ENCODE assay signal across 1 cellular context in genomic region chr20:17590245-17590644, GRCh38.
TF ChIP-seq lines count a peak whose summit lies in the region.

No MANE protein-coding gene starts in this region.

TF ChIP-seq in GM23338, 12 proteins besides CTCF, POLR2A, EP300 and RAD21 (continued from another document):
- TF ChIP-seq, protein P1, sequence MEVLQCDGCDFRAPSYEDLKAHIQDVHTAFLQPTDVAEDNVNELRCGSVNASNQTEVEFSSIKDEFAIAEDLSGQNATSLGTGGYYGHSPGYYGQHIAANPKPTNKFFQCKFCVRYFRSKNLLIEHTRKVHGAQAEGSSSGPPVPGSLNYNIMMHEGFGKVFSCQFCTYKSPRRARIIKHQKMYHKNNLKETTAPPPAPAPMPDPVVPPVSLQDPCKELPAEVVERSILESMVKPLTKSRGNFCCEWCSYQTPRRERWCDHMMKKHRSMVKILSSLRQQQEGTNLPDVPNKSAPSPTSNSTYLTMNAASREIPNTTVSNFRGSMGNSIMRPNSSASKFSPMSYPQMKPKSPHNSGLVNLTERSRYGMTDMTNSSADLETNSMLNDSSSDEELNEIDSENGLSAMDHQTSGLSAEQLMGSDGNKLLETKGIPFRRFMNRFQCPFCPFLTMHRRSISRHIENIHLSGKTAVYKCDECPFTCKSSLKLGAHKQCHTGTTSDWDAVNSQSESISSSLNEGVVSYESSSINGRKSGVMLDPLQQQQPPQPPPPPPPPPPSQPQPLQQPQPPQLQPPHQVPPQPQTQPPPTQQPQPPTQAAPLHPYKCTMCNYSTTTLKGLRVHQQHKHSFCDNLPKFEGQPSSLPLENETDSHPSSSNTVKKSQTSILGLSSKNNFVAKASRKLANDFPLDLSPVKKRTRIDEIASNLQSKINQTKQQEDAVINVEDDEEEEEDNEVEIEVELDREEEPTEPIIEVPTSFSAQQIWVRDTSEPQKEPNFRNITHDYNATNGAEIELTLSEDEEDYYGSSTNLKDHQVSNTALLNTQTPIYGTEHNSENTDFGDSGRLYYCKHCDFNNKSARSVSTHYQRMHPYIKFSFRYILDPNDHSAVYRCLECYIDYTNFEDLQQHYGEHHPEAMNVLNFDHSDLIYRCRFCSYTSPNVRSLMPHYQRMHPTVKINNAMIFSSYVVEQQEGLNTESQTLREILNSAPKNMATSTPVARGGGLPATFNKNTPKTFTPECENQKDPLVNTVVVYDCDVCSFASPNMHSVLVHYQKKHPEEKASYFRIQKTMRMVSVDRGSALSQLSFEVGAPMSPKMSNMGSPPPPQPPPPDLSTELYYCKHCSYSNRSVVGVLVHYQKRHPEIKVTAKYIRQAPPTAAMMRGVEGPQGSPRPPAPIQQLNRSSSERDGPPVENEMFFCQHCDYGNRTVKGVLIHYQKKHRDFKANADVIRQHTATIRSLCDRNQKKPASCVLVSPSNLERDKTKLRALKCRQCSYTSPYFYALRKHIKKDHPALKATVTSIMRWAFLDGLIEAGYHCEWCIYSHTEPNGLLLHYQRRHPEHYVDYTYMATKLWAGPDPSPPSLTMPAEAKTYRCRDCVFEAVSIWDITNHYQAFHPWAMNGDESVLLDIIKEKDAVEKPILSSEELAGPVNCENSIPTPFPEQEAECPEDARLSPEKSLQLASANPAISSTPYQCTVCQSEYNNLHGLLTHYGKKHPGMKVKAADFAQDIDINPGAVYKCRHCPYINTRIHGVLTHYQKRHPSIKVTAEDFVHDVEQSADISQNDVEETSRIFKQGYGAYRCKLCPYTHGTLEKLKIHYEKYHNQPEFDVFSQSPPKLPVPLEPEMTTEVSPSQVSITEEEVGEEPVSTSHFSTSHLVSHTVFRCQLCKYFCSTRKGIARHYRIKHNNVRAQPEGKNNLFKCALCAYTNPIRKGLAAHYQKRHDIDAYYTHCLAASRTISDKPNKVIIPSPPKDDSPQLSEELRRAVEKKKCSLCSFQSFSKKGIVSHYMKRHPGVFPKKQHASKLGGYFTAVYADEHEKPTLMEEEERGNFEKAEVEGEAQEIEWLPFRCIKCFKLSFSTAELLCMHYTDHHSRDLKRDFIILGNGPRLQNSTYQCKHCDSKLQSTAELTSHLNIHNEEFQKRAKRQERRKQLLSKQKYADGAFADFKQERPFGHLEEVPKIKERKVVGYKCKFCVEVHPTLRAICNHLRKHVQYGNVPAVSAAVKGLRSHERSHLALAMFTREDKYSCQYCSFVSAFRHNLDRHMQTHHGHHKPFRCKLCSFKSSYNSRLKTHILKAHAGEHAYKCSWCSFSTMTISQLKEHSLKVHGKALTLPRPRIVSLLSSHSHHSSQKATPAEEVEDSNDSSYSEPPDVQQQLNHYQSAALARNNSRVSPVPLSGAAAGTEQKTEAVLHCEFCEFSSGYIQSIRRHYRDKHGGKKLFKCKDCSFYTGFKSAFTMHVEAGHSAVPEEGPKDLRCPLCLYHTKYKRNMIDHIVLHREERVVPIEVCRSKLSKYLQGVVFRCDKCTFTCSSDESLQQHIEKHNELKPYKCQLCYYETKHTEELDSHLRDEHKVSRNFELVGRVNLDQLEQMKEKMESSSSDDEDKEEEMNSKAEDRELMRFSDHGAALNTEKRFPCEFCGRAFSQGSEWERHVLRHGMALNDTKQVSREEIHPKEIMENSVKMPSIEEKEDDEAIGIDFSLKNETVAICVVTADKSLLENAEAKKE (CRISPR knock-in tag; IDR thresholded peaks at IDR 0.05), result no peak
- TF ChIP-seq JUNB (IDR thresholded peaks at IDR 0.05; ENCODE audit: unreplicated experiment) (no peak), REST (IDR thresholded peaks at IDR 0.05; ENCODE audit: unreplicated experiment) (no peak), NANOG (IDR thresholded peaks at IDR 0.05; ENCODE audit: borderline replicate concordance) (no peak), EZH2phosphoT487 (IDR thresholded peaks at IDR 0.05; ENCODE audit: unreplicated experiment) (no peak), ZNF331 (CRISPR knock-in tag; IDR thresholded peaks at IDR 0.05; ENCODE audit: low read depth) (no peak), STAT1 (IDR thresholded peaks at IDR 0.05; ENCODE audit: unreplicated experiment) (no peak), CREB1 (CRISPR knock-in tag; IDR thresholded peaks at IDR 0.05; ENCODE audit: low read depth) (no peak), ZNF114 (CRISPR knock-in tag; IDR thresholded peaks at IDR 0.05) (no peak)
- TF ChIP-seq, protein P2, sequence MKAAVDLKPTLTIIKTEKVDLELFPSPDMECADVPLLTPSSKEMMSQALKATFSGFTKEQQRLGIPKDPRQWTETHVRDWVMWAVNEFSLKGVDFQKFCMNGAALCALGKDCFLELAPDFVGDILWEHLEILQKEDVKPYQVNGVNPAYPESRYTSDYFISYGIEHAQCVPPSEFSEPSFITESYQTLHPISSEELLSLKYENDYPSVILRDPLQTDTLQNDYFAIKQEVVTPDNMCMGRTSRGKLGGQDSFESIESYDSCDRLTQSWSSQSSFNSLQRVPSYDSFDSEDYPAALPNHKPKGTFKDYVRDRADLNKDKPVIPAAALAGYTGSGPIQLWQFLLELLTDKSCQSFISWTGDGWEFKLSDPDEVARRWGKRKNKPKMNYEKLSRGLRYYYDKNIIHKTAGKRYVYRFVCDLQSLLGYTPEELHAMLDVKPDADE (IDR thresholded peaks at IDR 0.05), result no peak
